Comparison of ENCODE assay signal across 8 cellular contexts in genomic region chr5:15501057-15501791, GRCh38. TPM values are rescaled to one million over a fixed set of nuclear protein-coding genes. Genes with fewer than 3 reads are reported as not detected.
DNase-seq lines count a peak whose midpoint lies in the region; ATAC-seq and TF ChIP-seq lines count a peak whose summit lies in the region.

No MANE protein-coding gene starts in this region.

- H3K4me2 ChIP-seq in neuronal stem cell (ENCODE audit: insufficient read depth, low read length, poor library complexity, severe bottlenecking) = peak overlapping the region; percentile 87

- no peak overlapping the region for H3K27ac Mint-ChIP-seq in activated T-helper 1 cell treated with anti-CD3 and anti-CD28 coated beads, Interleukin-12 subunit alpha, Interleukin-12 subunit beta, Interleukin-2, Interleukin-4 antibody, amounts not matched to agents 30 ng/mL and 10 ng/mL and 1 ng/mL, durations not matched to agents 14 hours and 24 hours and 36 hours

- peak overlapping the region; percentile 71 for H3K18ac ChIP-seq in neuronal stem cell (ENCODE audit: low read length)

- no peak overlapping the region for H3K23ac ChIP-seq in neuronal stem cell (ENCODE audit: low read depth, low read length, poor library complexity)

- H3K4me3 ChIP-seq in RWPE2 (ENCODE audit: severe bottlenecking) (no peak overlapping the region), gastroesophageal sphincter (peak overlapping the region; percentile 86 to 96), neuronal stem cell (ENCODE audit: low read length in 2 of 2) (peak overlapping the region; percentile 89 to 100)

- H2BK12ac ChIP-seq in neuronal stem cell (ENCODE audit: low read length) = no peak overlapping the region

- no peaks in the 10 kb centered on the region for H3K4me1 Mint-ChIP-seq in activated T-helper 1 cell treated with anti-CD3 and anti-CD28 coated beads, Interleukin-12 subunit alpha, Interleukin-12 subunit beta, Interleukin-2, Interleukin-4 antibody, amounts not matched to agents 30 ng/mL and 10 ng/mL and 1 ng/mL, durations not matched to agents 14 hours and 24 hours and 36 hours (ENCODE audit: low read depth)

- no peak for TF ChIP-seq CTCF in RWPE2 (IDR thresholded peaks at IDR 0.05; ENCODE audit: poor library complexity, severe bottlenecking)
- peak; percentile 3 to 53 (median 30) for TF ChIP-seq CTCF in gastroesophageal sphincter (IDR thresholded peaks at IDR 0.05)

- H3K27ac ChIP-seq in RWPE2 (ENCODE audit: poor library complexity, severe bottlenecking) = no peak overlapping the region
- peak overlapping the region; percentile 74 to 95 (median 92) for H3K27ac ChIP-seq in gastroesophageal sphincter
- peak overlapping the region; percentile 67 for H3K27ac ChIP-seq in neuronal stem cell (replicated peaks; ENCODE audit: low read length)

- TF ChIP-seq POLR2A in gastroesophageal sphincter (IDR thresholded peaks at IDR 0.05) = no peak

- H3K9ac ChIP-seq in neuronal stem cell (ENCODE audit: low read depth, low read length, poor library complexity) = peak overlapping the region; percentile 74

- H2AFZ ChIP-seq in neuronal stem cell (ENCODE audit: low read length) = peak overlapping the region; percentile 98

- H3K4me1 ChIP-seq in RWPE2 (ENCODE audit: insufficient read depth, poor library complexity, severe bottlenecking) (no peaks in the 10 kb centered on the region), gastroesophageal sphincter (peaks cover 0 to 31% (median 4%) of the 10 kb centered on the region in 3 donors), neuronal stem cell (ENCODE audit: control insufficient read depth in 2 of 2, insufficient read depth in 1 of 2, low read depth in 1 of 2, low read length in 2 of 2) (peaks cover 5 to 9% of the 10 kb centered on the region in 2 donors)

- ATAC-seq in RWPE2 (ENCODE audit: low read depth) (peak; percentile 38), gastroesophageal sphincter (peak; percentile 48), esophagus mucosa (no peak), HG02840 (IDR thresholded peaks at IDR 0.05; ENCODE audit: low FRiP score, unreplicated experiment) (no peak)

- H3K14ac ChIP-seq in neuronal stem cell (ENCODE audit: low read length) = peak overlapping the region; percentile 27

- no peak for TF ChIP-seq EP300 in gastroesophageal sphincter (IDR thresholded peaks at IDR 0.05)

- WGBS in gastroesophageal sphincter (ENCODE audit: low coverage in 1 of 2), 2 donors = 0% methylated on average over 4 to 13 of the region's 16 CpGs
- WGBS in neuronal stem cell (ENCODE audit: extremely low coverage in 2 of 2, insufficient read length in 2 of 2, insufficient replicate concordance in 1 of 2), 2 donors = no CpG with 5 or more reads among the region's 16 CpGs

- no peak overlapping the region for H4K91ac ChIP-seq in neuronal stem cell (ENCODE audit: low read depth, low read length, poor library complexity)

- H3K27me3 ChIP-seq in RWPE2 (ENCODE audit: insufficient read depth, poor library complexity, severe bottlenecking) = peaks cover 48% of the 10 kb centered on the region
- H3K27me3 ChIP-seq in gastroesophageal sphincter = no peaks in the 10 kb centered on the region
- peaks cover 0 to 29% (median 0%) of the 10 kb centered on the region in 3 experiments for H3K27me3 ChIP-seq in neuronal stem cell (ENCODE audit: control insufficient read depth in 3 of 3, insufficient read depth in 3 of 3, low read depth in 1 of 3, low read length in 3 of 3)

- peaks cover 4% of the 10 kb centered on the region for H3K9me3 Mint-ChIP-seq in activated T-helper 1 cell treated with anti-CD3 and anti-CD28 coated beads, Interleukin-12 subunit alpha, Interleukin-12 subunit beta, Interleukin-2, Interleukin-4 antibody, amounts not matched to agents 30 ng/mL and 10 ng/mL and 1 ng/mL, durations not matched to agents 14 hours and 24 hours and 36 hours

- H2AK5ac ChIP-seq in neuronal stem cell (ENCODE audit: low read depth, low read length) = peak overlapping the region; percentile 44

- H3K27me3 Mint-ChIP-seq in activated T-helper 1 cell treated with anti-CD3 and anti-CD28 coated beads, Interleukin-12 subunit alpha, Interleukin-12 subunit beta, Interleukin-2, Interleukin-4 antibody, amounts not matched to agents 30 ng/mL and 10 ng/mL and 1 ng/mL, durations not matched to agents 14 hours and 24 hours and 36 hours (ENCODE audit: insufficient read depth) = peaks cover 27% of the 10 kb centered on the region

- no peaks in the 10 kb centered on the region for H3K9me3 ChIP-seq in RWPE2 (ENCODE audit: severe bottlenecking)
- H3K9me3 ChIP-seq in gastroesophageal sphincter = no peaks in the 10 kb centered on the region
- no peaks in the 10 kb centered on the region for H3K9me3 ChIP-seq in neuronal stem cell (replicated peaks in 1 of 2; ENCODE audit: control insufficient read depth in 2 of 2, insufficient read depth in 1 of 2, low read depth in 1 of 2, low read length in 2 of 2)

- H2BK15ac ChIP-seq in neuronal stem cell (ENCODE audit: low read length) = no peak overlapping the region

- intact Hi-C loops in activated T-helper 1 cell treated with anti-CD3 and anti-CD28 coated beads, Interleukin-12 subunit alpha, Interleukin-12 subunit beta, Interleukin-2, Interleukin-4 antibody, amounts not matched to agents 30 ng/mL and 10 ng/mL and 1 ng/mL, durations not matched to agents 14 hours and 24 hours and 36 hours (cut with micrococcal nuclease) = no loop called here

- H3K36me3 Mint-ChIP-seq in activated T-helper 1 cell treated with anti-CD3 and anti-CD28 coated beads, Interleukin-12 subunit alpha, Interleukin-12 subunit beta, Interleukin-2, Interleukin-4 antibody, amounts not matched to agents 30 ng/mL and 10 ng/mL and 1 ng/mL, durations not matched to agents 14 hours and 24 hours and 36 hours (ENCODE audit: low read depth) = no peaks in the 10 kb centered on the region

- peak overlapping the region; percentile 49 for H2BK5ac ChIP-seq in neuronal stem cell (ENCODE audit: low read length)

- H2BK120ac ChIP-seq in neuronal stem cell (ENCODE audit: low read depth, low read length) = no peak overlapping the region

- H4K8ac ChIP-seq in neuronal stem cell (ENCODE audit: low read depth, low read length) = peak overlapping the region; percentile 8

- H3K79me1 ChIP-seq in neuronal stem cell (ENCODE audit: low read depth, low read length) = peaks cover 4% of the 10 kb centered on the region

- peak; percentile 34 for DNase-seq in COLO829 (ENCODE audit: low spot score)
- DNase-seq in RWPE2 (ENCODE audit: low spot score) = no peak
- DNase-seq in neuronal stem cell (ENCODE audit: low spot score) = peak; percentile 57
- no peak for DNase-seq in activated T-helper 1 cell treated with anti-CD3 and anti-CD28 coated beads, Interleukin-12 subunit alpha, Interleukin-12 subunit beta, Interleukin-2, Interleukin-4 antibody, amounts not matched to agents 30 ng/mL and 10 ng/mL and 1 ng/mL, durations not matched to agents 14 hours and 24 hours and 36 hours (ENCODE audit: low spot score)
- DNase-seq in HUDEP-2 (lab: John Stamatoyannopoulos, UW; ENCODE audit: unreplicated experiment in 76 of 76) = no peak

- H3K4me3 Mint-ChIP-seq in activated T-helper 1 cell treated with anti-CD3 and anti-CD28 coated beads, Interleukin-12 subunit alpha, Interleukin-12 subunit beta, Interleukin-2, Interleukin-4 antibody, amounts not matched to agents 30 ng/mL and 10 ng/mL and 1 ng/mL, durations not matched to agents 14 hours and 24 hours and 36 hours = no peak overlapping the region

- H3K36me3 ChIP-seq in RWPE2 (ENCODE audit: low read depth) (no peaks in the 10 kb centered on the region), gastroesophageal sphincter (no peaks in the 10 kb centered on the region), neuronal stem cell (replicated peaks in 1 of 2; ENCODE audit: control insufficient read depth in 2 of 2, insufficient read depth in 2 of 2, low read length in 2 of 2) (peaks cover 0 to 8% of the 10 kb centered on the region in 2 donors)

- H3K4ac ChIP-seq in neuronal stem cell (ENCODE audit: low read length) = no peak overlapping the region

RNA-seq across cellular contexts. Expression of gene FBXL7, which starts 1.2 kb away (rescaled TPM):
- total RNA-seq in gastroesophageal sphincter = 10 to 100 TPM; 14.2 to 32.1 (median 24.9) TPM
- polyA plus RNA-seq in neuronal stem cell (2013, experiment 1 of 2) = 25.4 TPM
- 25.6 TPM for polyA plus RNA-seq in neuronal stem cell (2013, experiment 2 of 2)
- total RNA-seq in activated T-helper 1 cell treated with anti-CD3 and anti-CD28 coated beads, Interleukin-12 subunit alpha, Interleukin-12 subunit beta, Interleukin-2, Interleukin-4 antibody, amounts not matched to agents 30 ng/mL and 10 ng/mL and 1 ng/mL, durations not matched to agents 14 hours and 24 hours and 36 hours = not detected in 2 replicates
- 2.0 TPM for total RNA-seq in esophagus mucosa

Comparison
In these comparisons a context has a peak if more than half of its experiments do, and no peak if none do; other contexts are left out.
1. DNase-seq: peak in COLO829 (single experiment) and neuronal stem cell (single experiment); none in RWPE2 (single experiment), activated T-helper 1 cell treated with anti-CD3 and anti-CD28 coated beads, Interleukin-12 subunit alpha, Interleukin-12 subunit beta, Interleukin-2, Interleukin-4 antibody, amounts not matched to agents 30 ng/mL and 10 ng/mL and 1 ng/mL, durations not matched to agents 14 hours and 24 hours and 36 hours (single experiment) and HUDEP-2 (0 of 76).
2. ATAC-seq: peak in RWPE2 (single experiment) and gastroesophageal sphincter (single experiment); none in esophagus mucosa (single experiment) and HG02840 (single experiment).